8 cellular contexts compared by ENCODE assay signal in genomic region chr4:102825261-102826071, GRCh38. TPM values are rescaled to one million over a fixed set of nuclear protein-coding genes. Genes with fewer than 3 reads are reported as not detected.
DNase-seq lines count a peak whose midpoint lies in the region; ATAC-seq and TF ChIP-seq lines count a peak whose summit lies in the region.

No MANE protein-coding gene starts in this region.

- TF ChIP-seq POLR2A in erythroblast (IDR thresholded peaks at IDR 0.05; ENCODE audit: low read length), result peak; percentile 44

- H3K36me3 ChIP-seq in heart right ventricle, result peaks cover 0 to 30% (median 0%) of the 10 kb centered on the region in 9 donors

- no peak overlapping the region for H3K27ac Mint-ChIP-seq in naive B cell
- H3K27ac Mint-ChIP-seq in type B pancreatic cell, result no peak overlapping the region

- no peaks in the 10 kb centered on the region for H3K27me3 ChIP-seq in heart right ventricle

- H3K4me3 Mint-ChIP-seq in naive B cell, result no peak overlapping the region
- no peak overlapping the region for H3K4me3 Mint-ChIP-seq in type B pancreatic cell

- peak overlapping the region; percentile 71 to 94 (median 88) for H3K4me3 ChIP-seq in heart right ventricle

- intact Hi-C loops in heart right ventricle (cut with DNase I), result loop anchor here in 7 of 10 donors (2.0 to 10.0 kb wide), 9 partner anchors 42 to 323 kb away; partner anchors contain the start of genes CISD2 (in 5 of the 7), MANBA (in 3 of the 7), NFKB1 (in 2 of the 7) and SLC9B1 (in 2 of the 7)
- intact Hi-C loops in left ventricle myocardium superior (cut with micrococcal nuclease), result no loop called here

- peak overlapping the region; percentile 97 to 100 (median 100) for H3K27ac ChIP-seq in heart right ventricle

- DNase-seq in heart right ventricle (peak in 1 of 2 donors; percentile 47), left ventricle myocardium superior (no peak), NCI-H2029 treated with DMSO at 0.1 percent for 48 hours (lab: John Stamatoyannopoulos, UW) (peak; percentile 36), erythroblast (lab: John Stamatoyannopoulos, UW) (peak; percentile 83 to 88), naive B cell (peak; percentile 31), type B pancreatic cell (ENCODE audit: extremely low spot score, unreplicated experiment) (no peak)
- peak; percentile 16 for DNase-seq in activated CD4-positive, alpha-beta T cell treated with anti-CD3 and anti-CD28 coated beads, Interleukin-2, amount 50 U/mL, for 1 hour

- H3K27me3 Mint-ChIP-seq in naive B cell (no peaks in the 10 kb centered on the region), type B pancreatic cell (no peaks in the 10 kb centered on the region)

- ATAC-seq in heart right ventricle (no peak), left ventricle myocardium superior (no peak), naive B cell (ENCODE audit: low read depth in 2 of 2) (no peak), GM21529 (IDR thresholded peaks at IDR 0.05; ENCODE audit: unreplicated experiment) (no peak)

- H3K9me3 Mint-ChIP-seq in naive B cell (peaks cover 0 to 6% (median 0%) of the 10 kb centered on the region in 7 donors), type B pancreatic cell (no peaks in the 10 kb centered on the region)

- no peaks in the 10 kb centered on the region for H3K9me3 ChIP-seq in heart right ventricle

- H3K4me1 Mint-ChIP-seq in naive B cell, result peaks cover 29 to 52% (median 38%) of the 10 kb centered on the region in 3 donors
- H3K4me1 Mint-ChIP-seq in type B pancreatic cell (ENCODE audit: unreplicated experiment), result peaks cover 35% of the 10 kb centered on the region

- H3K36me3 Mint-ChIP-seq in naive B cell, result no peaks in the 10 kb centered on the region
- H3K36me3 Mint-ChIP-seq in type B pancreatic cell, result peaks cover 17% of the 10 kb centered on the region

- H3K4me1 ChIP-seq in heart right ventricle, result peaks cover 2 to 60% (median 56%) of the 10 kb centered on the region in 9 donors

- 0 to 1% methylated on average over 23 of the region's 23 CpGs for WGBS in heart right ventricle, 2 donors

- no peak for TF ChIP-seq CTCF in heart right ventricle (IDR thresholded peaks at IDR 0.05)
- no peak for TF ChIP-seq CTCF in type B pancreatic cell (conservative IDR thresholded peaks at IDR 0.05)

RNA-seq across cellular contexts. Expression of gene UBE2D3, which starts 1.9 kb away (rescaled TPM):
- total RNA-seq in heart right ventricle (100 to 1,000 TPM; 210 to 297 (median 250) TPM), left ventricle myocardium superior (279 TPM), type B pancreatic cell (ENCODE audit: low replicate concordance) (288 and 302 TPM in 2 replicates)
- polyA plus RNA-seq in heart right ventricle (100 to 1,000 TPM in 1 of 2 donors, 10 to 100 TPM in 1; 99.3 to 227 TPM), naive B cell (ENCODE audit: low read depth in 6 of 6) (100 to 1,000 TPM; 352 to 705 (median 440) TPM)

RNA-seq across cellular contexts. Expression of gene CISD2, which starts 43.3 kb away (rescaled TPM):
- 10 to 100 TPM; 12.1 to 22.1 (median 16.9) TPM for total RNA-seq in heart right ventricle
- polyA plus RNA-seq in heart right ventricle, result 10 to 100 TPM; 11.0 to 31.0 TPM
- total RNA-seq in left ventricle myocardium superior, result 20.1 TPM
- polyA plus RNA-seq in naive B cell (ENCODE audit: low read depth in 6 of 6), result 10 to 100 TPM; 18.6 to 35.3 (median 27.1) TPM
- total RNA-seq in type B pancreatic cell (ENCODE audit: low replicate concordance), result 25.6 and 27.9 TPM in 2 replicates

Comparison
In these comparisons a context has a peak if more than half of its experiments do, and no peak if none do; other contexts are left out.
1. DNase-seq: peak in NCI-H2029 treated with DMSO at 0.1 percent for 48 hours (single experiment), activated CD4-positive, alpha-beta T cell treated with anti-CD3 and anti-CD28 coated beads, Interleukin-2, amount 50 U/mL, for 1 hour (single experiment), erythroblast (2 of 2) and naive B cell (single experiment); none in left ventricle myocardium superior (single experiment) and type B pancreatic cell (single experiment).